1 cellular context compared by ENCODE assay signal in the genomic region with DNA sequence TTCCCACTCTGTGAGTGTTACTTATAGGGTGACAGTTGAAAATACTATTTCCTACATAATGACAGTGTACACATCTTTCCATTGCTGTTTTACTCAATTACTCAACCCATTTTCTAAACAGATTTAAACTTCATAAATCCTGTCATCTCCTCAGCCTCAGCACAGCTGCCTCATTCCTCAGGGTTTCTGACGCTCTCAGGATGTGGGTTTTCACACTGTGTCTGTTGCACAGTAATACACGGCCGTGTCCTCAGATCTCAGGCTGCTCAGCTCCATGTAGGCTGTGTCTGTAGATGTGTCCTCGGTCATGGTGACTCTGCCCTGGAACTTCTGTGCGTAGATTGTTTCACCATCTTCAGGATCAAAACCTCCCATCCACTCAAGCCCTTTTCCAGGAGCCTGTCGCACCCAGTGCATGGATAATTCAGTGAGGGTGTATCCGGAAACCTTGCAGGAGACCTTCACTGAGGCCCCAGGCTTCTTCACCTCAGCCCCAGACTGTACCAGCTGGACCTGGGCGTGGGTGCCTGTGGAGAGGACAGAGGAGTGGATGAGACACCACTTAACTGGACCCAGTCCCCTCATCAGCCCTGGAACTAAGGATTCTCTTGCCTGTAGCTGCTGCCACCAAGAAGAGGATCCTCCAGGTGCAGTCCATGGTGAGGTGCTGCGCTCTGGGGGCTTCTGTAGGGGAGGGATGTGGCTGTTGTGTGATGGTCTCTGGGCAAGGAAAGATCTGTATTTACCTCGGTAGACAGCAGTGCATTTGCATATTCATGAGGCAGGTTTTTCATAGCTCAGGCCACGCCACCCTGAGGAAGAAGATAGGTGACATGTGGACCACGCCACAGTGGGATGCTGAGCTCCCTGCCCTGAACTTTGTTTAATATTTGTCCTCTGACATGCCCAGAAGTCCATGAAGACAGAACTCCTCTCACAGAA.
TF ChIP-seq lines count a peak whose summit lies in the region.

No MANE protein-coding gene starts in this region.

TF ChIP-seq in HepG2, 621 proteins besides CTCF, POLR2A, EP300 and RAD21 (continued from another document):
- TF ChIP-seq, protein P1, sequence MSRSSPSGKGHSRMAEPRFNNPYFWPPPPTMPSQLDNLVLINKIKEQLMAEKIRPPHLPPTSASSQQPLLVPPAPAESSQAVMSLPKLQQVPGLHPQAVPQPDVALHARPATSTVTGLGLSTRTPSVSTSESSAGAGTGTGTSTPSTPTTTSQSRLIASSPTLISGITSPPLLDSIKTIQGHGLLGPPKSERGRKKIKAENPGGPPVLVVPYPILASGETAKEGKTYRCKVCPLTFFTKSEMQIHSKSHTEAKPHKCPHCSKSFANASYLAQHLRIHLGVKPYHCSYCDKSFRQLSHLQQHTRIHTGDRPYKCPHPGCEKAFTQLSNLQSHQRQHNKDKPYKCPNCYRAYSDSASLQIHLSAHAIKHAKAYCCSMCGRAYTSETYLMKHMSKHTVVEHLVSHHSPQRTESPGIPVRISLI (CRISPR knock-in tag; IDR thresholded peaks at IDR 0.05; ENCODE audit: borderline replicate concordance): no peak
- TF ChIP-seq EED (CRISPR knock-in tag; IDR thresholded peaks at IDR 0.05) (no peak), TP53 (CRISPR knock-in tag; conservative IDR thresholded peaks at IDR 0.05) (no peak)
- TF ChIP-seq, protein P2, sequence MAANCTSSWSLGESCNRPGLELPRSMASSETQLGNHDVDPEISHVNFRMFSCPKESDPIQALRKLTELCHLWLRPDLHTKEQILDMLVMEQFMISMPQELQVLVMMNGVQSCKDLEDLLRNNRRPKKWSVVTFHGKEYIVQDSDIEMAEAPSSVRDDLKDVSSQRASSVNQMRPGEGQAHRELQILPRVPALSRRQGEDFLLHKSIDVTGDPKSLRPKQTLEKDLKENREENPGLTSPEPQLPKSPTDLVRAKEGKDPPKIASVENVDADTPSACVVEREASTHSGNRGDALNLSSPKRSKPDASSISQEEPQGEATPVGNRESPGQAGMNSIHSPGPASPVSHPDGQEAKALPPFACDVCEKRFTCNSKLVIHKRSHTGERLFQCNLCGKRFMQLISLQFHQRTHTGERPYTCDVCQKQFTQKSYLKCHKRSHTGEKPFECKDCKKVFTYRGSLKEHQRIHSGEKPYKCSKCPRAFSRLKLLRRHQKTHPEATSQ (CRISPR knock-in tag; IDR thresholded peaks at IDR 0.05; ENCODE audit: borderline replicate concordance): no peak
